In the genomic region with DNA sequence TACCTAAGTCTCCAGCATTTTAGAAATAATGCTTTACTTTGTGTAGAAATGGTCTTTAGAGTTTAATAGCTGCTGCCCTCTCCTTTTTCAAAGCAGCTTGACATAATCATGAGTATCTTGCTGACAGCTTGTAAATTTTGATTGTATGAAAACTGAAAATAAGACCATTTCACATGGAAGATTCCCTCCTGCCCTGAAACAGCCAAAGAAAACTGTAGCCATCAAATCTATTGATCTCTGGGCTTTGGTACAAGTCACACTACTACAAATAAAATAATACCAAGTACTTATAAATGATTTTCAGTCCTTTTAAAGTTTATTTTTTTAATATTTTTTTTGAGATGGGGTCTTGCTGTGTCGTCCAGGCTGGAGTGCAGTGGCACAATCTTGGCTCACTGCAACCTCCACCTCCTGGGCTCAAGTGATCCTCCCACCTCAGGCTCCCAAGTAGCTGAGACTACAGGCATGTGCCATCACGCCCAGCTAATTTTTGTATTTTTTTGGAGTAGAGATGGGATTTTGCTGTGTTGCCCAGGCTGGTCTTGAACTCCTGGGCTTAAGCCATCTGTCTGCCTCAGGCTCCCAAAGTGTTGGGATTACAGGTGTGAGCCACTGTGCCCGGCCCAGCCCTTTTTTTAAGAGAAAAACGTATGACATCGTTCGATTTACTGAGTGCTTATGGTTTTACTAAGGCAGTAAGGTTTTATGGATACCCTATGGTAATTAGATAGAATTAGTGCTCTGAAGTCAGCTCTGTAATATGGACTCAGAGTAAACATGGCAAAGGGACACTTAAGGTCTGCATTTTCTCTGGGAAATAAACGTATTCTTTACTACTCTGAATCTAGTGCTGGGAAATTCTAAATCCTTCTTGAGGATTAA, we compare ENCODE assay signal across 13 cellular contexts. TPM values are rescaled to one million over a fixed set of nuclear protein-coding genes. Genes with fewer than 3 reads are reported as not detected.
DNase-seq lines count a peak whose midpoint lies in the region; TF ChIP-seq lines count a peak whose summit lies in the region.
"Had no signal": no experiment of that assay in that cellular context is flagged by ENCODE, and none has a peak within 500 bp of the region (broad histone marks: within the 10 kb centered on the region; RNA-seq: fewer than 3 reads in every experiment).

No MANE protein-coding gene starts in this region.

- DNase-seq in chondrocyte (ENCODE audit: low spot score) (no peak), sigmoid colon (no peak), ureter (ENCODE audit: low spot score) (no peak), SHP77 (lab: John Stamatoyannopoulos, UW) (no peak), HuH-7.5 (ENCODE audit: low spot score) (no peak), GM13976 (ENCODE audit: low spot score) (no peak)
- DNase-seq: DMS79 treated with DMSO at 0.1 percent for 48 hours; NCI-H146; nephron progenitor cell; stimulated activated CD4-positive, alpha-beta T cell treated with anti-CD3 and anti-CD28 coated beads, Interleukin-4, amount 100 ng/mL, for 1 hour had no signal

- TF ChIP-seq POLR2A in sigmoid colon (IDR thresholded peaks at IDR 0.05), result no peak

- H3K27ac ChIP-seq in DOHH2 (ENCODE audit: low read depth, low read length) (peak overlapping the region; percentile 11; the same call in 1 of the 2 replicates), OCI-LY3 (ENCODE audit: low read length) (peak overlapping the region; percentile 92), sigmoid colon (peak overlapping the region in 3 of 4 donors; percentile 11 to 23 (median 22))

- peak overlapping the region; percentile 86 for H3K9ac ChIP-seq in OCI-LY3 (ENCODE audit: low read length)

- H3K4me1 ChIP-seq in DOHH2 (ENCODE audit: control insufficient read depth, low read length), result peaks cover 70% of the 10 kb centered on the region
- H3K4me1 ChIP-seq in OCI-LY3 (ENCODE audit: low read length), result peaks cover 86% of the 10 kb centered on the region
- peaks cover 0 to 97% (median 83%) of the 10 kb centered on the region in 4 donors for H3K4me1 ChIP-seq in sigmoid colon

- peaks cover 11% of the 10 kb centered on the region; the same call in 1 of the 2 replicates for H3K36me3 ChIP-seq in DOHH2 (ENCODE audit: control insufficient read depth, low read length)
- H3K36me3 ChIP-seq in OCI-LY3 (replicated peaks; ENCODE audit: low read depth, low read length), result peaks cover 61% of the 10 kb centered on the region
- no peaks in the 10 kb centered on the region for H3K36me3 ChIP-seq in sigmoid colon

- H2AFZ ChIP-seq in OCI-LY3 (ENCODE audit: low read depth, low read length), result no peak overlapping the region
- H2AFZ ChIP-seq: GM23338 had no signal

- H3K27ac Mint-ChIP-seq in chondrocyte (ENCODE audit: unreplicated experiment), result peak overlapping the region; percentile 59
- H3K27ac Mint-ChIP-seq: GM23338 had no signal

- H4K20me1 ChIP-seq in DOHH2 (ENCODE audit: control insufficient read depth, insufficient read depth, low read depth, low read length), result peaks cover 49% of the 10 kb centered on the region; the same call in 1 of the 2 replicates
- peaks cover 41% of the 10 kb centered on the region for H4K20me1 ChIP-seq in OCI-LY3 (ENCODE audit: insufficient read depth, low read length)

- peaks cover 86% of the 10 kb centered on the region for H3K4me1 Mint-ChIP-seq in chondrocyte (ENCODE audit: low read depth)

- no peak overlapping the region for H3K4me3 Mint-ChIP-seq in chondrocyte (ENCODE audit: unreplicated experiment)
- H3K4me3 Mint-ChIP-seq: GM23338, nephron progenitor cell had no signal

- no peaks in the 10 kb centered on the region for H3K9me3 Mint-ChIP-seq in chondrocyte (ENCODE audit: low read depth)
- H3K9me3 Mint-ChIP-seq: GM23338, nephron progenitor cell had no signal

- TF ChIP-seq CTCF in DOHH2 (IDR thresholded peaks at IDR 0.05; ENCODE audit: low read depth, low read length, poor library complexity, severe bottlenecking) (no peak), OCI-LY3 (IDR thresholded peaks at IDR 0.05; ENCODE audit: low read depth, low read length) (no peak), chondrocyte (IDR thresholded peaks at IDR 0.05) (no peak), sigmoid colon (IDR thresholded peaks at IDR 0.05) (no peak), GM13976 (IDR thresholded peaks at IDR 0.05; ENCODE audit: borderline replicate concordance, control extremely low read depth, extremely low read depth, insufficient read depth, missing control alignments) (no peak)

- H3K9me2 ChIP-seq in DOHH2 (replicated peaks; ENCODE audit: control insufficient read depth, low read length), result no peaks in the 10 kb centered on the region

- H3K79me2 ChIP-seq in DOHH2 (ENCODE audit: control insufficient read depth, low read length) (peaks cover 96% of the 10 kb centered on the region), OCI-LY3 (ENCODE audit: low read length) (peaks cover 98% of the 10 kb centered on the region)

- H3K9me3 ChIP-seq in DOHH2 (ENCODE audit: control insufficient read depth, insufficient read depth, low read length) (no peaks in the 10 kb centered on the region), OCI-LY3 (ENCODE audit: insufficient read depth, low read length) (no peaks in the 10 kb centered on the region), sigmoid colon (no peaks in the 10 kb centered on the region)

- H3K4me3 ChIP-seq in DOHH2 (ENCODE audit: low read length) (peak overlapping the region; percentile 14; the same call in 1 of the 2 replicates), OCI-LY3 (ENCODE audit: low read length) (peak overlapping the region; percentile 70), sigmoid colon (no peak overlapping the region)
- H3K4me3 ChIP-seq: GM23338 had no signal

- no peaks in the 10 kb centered on the region for H3K36me3 Mint-ChIP-seq in chondrocyte (ENCODE audit: low read depth)

- H3K27me3 ChIP-seq in DOHH2 (ENCODE audit: control insufficient read depth, low read length) (no peaks in the 10 kb centered on the region), OCI-LY3 (ENCODE audit: low read depth, low read length) (no peaks in the 10 kb centered on the region), sigmoid colon (no peaks in the 10 kb centered on the region)

- 20 to 48% methylated on average over 7 of the region's 7 CpGs for WGBS in sigmoid colon, 2 donors

- H3F3A ChIP-seq in DOHH2 (ENCODE audit: control insufficient read depth, insufficient read depth), result peaks cover 8% of the 10 kb centered on the region; the same call in 1 of the 2 replicates

- no peak for TF ChIP-seq EP300 in sigmoid colon (IDR thresholded peaks at IDR 0.05)

- peak overlapping the region; percentile 47 for H3K4me2 ChIP-seq in DOHH2 (ENCODE audit: low read length)
- peak overlapping the region; percentile 93 for H3K4me2 ChIP-seq in OCI-LY3 (ENCODE audit: low read length)
- H3K4me2 ChIP-seq: GM23338 had no signal

- in situ Hi-C loops in GM13976 (cut with MboI; ENCODE audit: low sequenced_read_pairs, unreplicated experiment), result no loop called here

- intact Hi-C loops in sigmoid colon (cut with DNase I), result no loop called here

- H3K27me3 Mint-ChIP-seq in chondrocyte (ENCODE audit: low read depth), result no peaks in the 10 kb centered on the region

RNA-seq across cellular contexts. Expression of gene PTPN1, which starts 7.0 kb away (rescaled TPM):
- total RNA-seq in chondrocyte (30.3 to 32.4 TPM (median 30.8 TPM) in 3 replicates), sigmoid colon (10 to 100 TPM; 21.6 to 31.2 (median 23.6) TPM), ureter (33.6 TPM)
- 10 to 100 TPM; 14.4 to 41.5 (median 23.6) TPM for polyA plus RNA-seq in sigmoid colon

Comparison
In these comparisons a context has a peak if more than half of its experiments do, and no peak if none do; other contexts are left out.
1. H3K27ac ChIP-seq: peak in every context shown above with its lines; median percentile 92 in OCI-LY3; 22 in sigmoid colon; 11 in DOHH2.
2. H3K4me3 ChIP-seq: peak in DOHH2 (single experiment) and OCI-LY3 (single experiment); none in sigmoid colon (0 of 4).